ENCODE assay signal across 20 cellular contexts in genomic region chr22:27588273-27588672, GRCh38.
"Had no signal": no experiment of that assay in that cellular context is flagged by ENCODE, and none has a peak within 500 bp of the region (broad histone marks: within the 10 kb centered on the region; RNA-seq: fewer than 3 reads in every experiment).

No MANE protein-coding gene starts in this region.

- H3K36me3 Mint-ChIP-seq: activated CD4-positive, alpha-beta memory T cell treated with anti-CD3 and anti-CD28 coated beads for 36 hours; activated naive CD8-positive, alpha-beta T cell; natural killer cell treated with Interleukin-12 subunit alpha and Interleukin-12 subunit beta and Interleukin-15 and Interleukin-18, amount 100 ng/mL, for 72 hours had no signal

- H3K9me3 Mint-ChIP-seq: activated T-helper 1 cell treated with anti-CD3 and anti-CD28 coated beads, Interleukin-12 subunit alpha, Interleukin-12 subunit beta, Interleukin-2, Interleukin-4 antibody, amounts not matched to agents 30 ng/mL and 10 ng/mL and 1 ng/mL, durations not matched to agents 14 hours and 24 hours and 36 hours; natural killer cell treated with Interleukin-12 subunit alpha and Interleukin-12 subunit beta and Interleukin-15 and Interleukin-18, amount 100 ng/mL, for 72 hours had no signal

- H3K27me3 ChIP-seq: neutrophil, transverse colon, uterus had no signal

- ATAC-seq: left cardiac atrium; lower lobe of right lung; natural killer cell treated with Interleukin-12 subunit alpha and Interleukin-12 subunit beta and Interleukin-15 and Interleukin-18, amount 100 ng/mL, for 72 hours; stimulated activated naive CD8-positive, alpha-beta T cell treated with anti-CD3 and anti-CD28 coated beads, Interleukin-15, Interleukin-2, amounts not matched to agents 100 U/mL and 50 U/mL, for 24 hours had no signal

- H3K27ac ChIP-seq: lower lobe of right lung, neutrophil, transverse colon, uterus had no signal

- H3K27me3 Mint-ChIP-seq: activated B cell treated with CpG ODN at 0.5 μM for 24 hours; activated CD4-positive, alpha-beta memory T cell treated with anti-CD3 and anti-CD28 coated beads for 36 hours had no signal

- FAIRE-seq: endothelial cell of umbilical vein had no signal

- H3K9me3 ChIP-seq: lower lobe of right lung, neutrophil, transverse colon, uterus had no signal

- H3K4me1 Mint-ChIP-seq: activated B cell treated with CpG ODN at 0.5 μM for 24 hours had no signal

- H3K27ac Mint-ChIP-seq: activated B cell treated with CpG ODN at 0.5 μM for 24 hours; activated CD4-positive, alpha-beta memory T cell treated with anti-CD3 and anti-CD28 coated beads for 36 hours; activated naive CD8-positive, alpha-beta T cell; activated T-helper 1 cell treated with anti-CD3 and anti-CD28 coated beads, Interleukin-12 subunit alpha, Interleukin-12 subunit beta, Interleukin-2, Interleukin-4 antibody, amounts not matched to agents 30 ng/mL and 10 ng/mL and 1 ng/mL, durations not matched to agents 14 hours and 24 hours and 36 hours; natural killer cell treated with Interleukin-12 subunit alpha and Interleukin-12 subunit beta and Interleukin-15 and Interleukin-18, amount 100 ng/mL, for 72 hours had no signal

- H3K4me1 ChIP-seq: lower lobe of right lung, transverse colon, uterus had no signal

- DNase-seq: activated B cell treated with CpG ODN at 0.5 μM for 24 hours; activated CD4-positive, alpha-beta memory T cell treated with anti-CD3 and anti-CD28 coated beads for 36 hours; activated CD4-positive, alpha-beta T cell treated with anti-CD3 and anti-CD28 coated beads for 4 hours; activated gamma-delta T cell treated with Interleukin-2 at 50 U/mL for 16 hours; activated T-cell treated with anti-CD3 and anti-CD28 coated beads for 4 hours; amniotic stem cell; dermis blood vessel endothelial cell; effector memory CD4-positive, alpha-beta T cell; left cardiac atrium; lower lobe of right lung; stimulated activated CD4-positive, alpha-beta T cell treated with anti-CD3 and anti-CD28 coated beads, Interleukin-2, amount 100 ng/mL, for 24 hours; stimulated activated naive CD8-positive, alpha-beta T cell treated with anti-CD3 and anti-CD28 coated beads, Interleukin-15, Interleukin-2, amounts not matched to agents 100 U/mL and 50 U/mL, for 24 hours; T-helper 9 cell; transverse colon; uterus had no signal

- H3K4me3 Mint-ChIP-seq: activated B cell treated with CpG ODN at 0.5 μM for 24 hours; activated CD4-positive, alpha-beta memory T cell treated with anti-CD3 and anti-CD28 coated beads for 36 hours; activated naive CD8-positive, alpha-beta T cell; activated T-helper 1 cell treated with anti-CD3 and anti-CD28 coated beads, Interleukin-12 subunit alpha, Interleukin-12 subunit beta, Interleukin-2, Interleukin-4 antibody, amounts not matched to agents 30 ng/mL and 10 ng/mL and 1 ng/mL, durations not matched to agents 14 hours and 24 hours and 36 hours; natural killer cell treated with Interleukin-12 subunit alpha and Interleukin-12 subunit beta and Interleukin-15 and Interleukin-18, amount 100 ng/mL, for 72 hours had no signal

- H3K36me3 ChIP-seq: lower lobe of right lung, neutrophil, transverse colon, uterus had no signal

- H3K4me3 ChIP-seq: lower lobe of right lung, transverse colon, uterus had no signal
